ENCODE assay signal across 8 cellular contexts in the genomic region with DNA sequence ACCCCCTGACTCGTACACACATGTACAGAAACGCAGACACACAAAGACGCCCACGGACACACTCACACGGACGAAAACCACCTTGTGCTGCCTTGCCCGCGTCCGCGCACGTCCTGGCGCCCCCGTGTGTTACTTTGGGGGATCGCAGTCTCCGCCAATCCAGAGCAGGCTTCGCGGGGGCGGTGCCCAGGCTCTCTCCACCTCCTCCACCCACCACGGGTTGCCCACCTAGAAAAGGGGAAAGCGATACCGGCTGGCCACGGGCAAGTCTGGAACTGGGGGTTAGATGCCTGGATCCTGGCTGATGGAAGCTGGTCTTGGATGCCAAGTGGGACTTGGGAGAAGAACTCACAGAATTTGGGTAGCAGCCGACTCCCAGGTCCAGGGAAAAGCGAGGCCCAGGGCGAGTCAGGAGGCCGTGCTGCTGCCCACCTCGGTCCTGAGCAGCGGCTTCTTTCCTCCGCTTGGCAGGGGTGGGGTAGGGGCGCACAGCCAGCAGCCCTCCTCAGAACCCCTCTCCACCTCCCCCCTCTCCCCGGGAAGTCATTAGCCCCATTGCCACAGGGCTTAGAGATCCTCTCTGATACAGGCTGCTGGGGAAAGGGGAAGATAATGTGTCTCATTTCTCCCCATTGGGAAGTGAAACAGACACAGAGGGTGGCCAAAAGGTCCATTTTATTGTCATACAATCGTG. TPM values are rescaled to one million over a fixed set of nuclear protein-coding genes. Genes with fewer than 3 reads are reported as not detected.
DNase-seq lines count a peak whose midpoint lies in the region; ATAC-seq, FAIRE-seq and TF ChIP-seq lines count a peak whose summit lies in the region.

No MANE protein-coding gene starts in this region.

- WGBS in lower leg skin, 2 donors: 0% methylated on average over 30 to 32 of the region's 32 CpGs

- H3K4me3 ChIP-seq in ACC112 (ENCODE audit: low read depth, low read length) (peak overlapping the region; percentile 60), lower leg skin (ENCODE audit: low read depth, poor library complexity, severe bottlenecking) (no peak overlapping the region)

- H2AFZ ChIP-seq in ACC112 (ENCODE audit: low read length, unreplicated experiment): peak overlapping the region; percentile 17

- H3K79me2 ChIP-seq in ACC112 (ENCODE audit: control insufficient read depth, insufficient read depth, low read length, unreplicated experiment): no peaks in the 10 kb centered on the region

- no peak overlapping the region for H3K27ac ChIP-seq in ACC112 (ENCODE audit: low read depth, low read length)

- peaks cover 57% of the 10 kb centered on the region for H3K4me1 ChIP-seq in ACC112 (ENCODE audit: control insufficient read depth, insufficient read depth, low read length, unreplicated experiment)

- intact Hi-C loops in lower leg skin (cut with DNase I; ENCODE audit: low total_unique reads): no loop called here

- FAIRE-seq in GM19239 (lab: Jason Lieb, UNC): peak; percentile 88

- no peak for ATAC-seq in GM18858 (IDR thresholded peaks at IDR 0.05; ENCODE audit: unreplicated experiment)

- H3K36me3 ChIP-seq in ACC112 (ENCODE audit: insufficient read depth, low read length): no peaks in the 10 kb centered on the region

- H3K27me3 ChIP-seq in ACC112 (ENCODE audit: insufficient read depth, low read length): peaks cover 71% of the 10 kb centered on the region

- TF ChIP-seq CTCF in lower leg skin (IDR thresholded peaks at IDR 0.05): peak in 1 of 3 donors; percentile 62

- DNase-seq in GM19239 (ENCODE audit: insufficient read length, low spot score) (peak; percentile 77), NCI-H345 treated with DMSO at 0.1 percent for 48 hours (lab: John Stamatoyannopoulos, UW; ENCODE audit: unreplicated experiment) (peak; percentile 18), dedifferentiated amniotic fluid mesenchymal stem cell (ENCODE audit: extremely low spot score) (peak; percentile 47), lower leg skin (ENCODE audit: low spot score in 2 of 2) (peak; percentile 46 to 95)
- peak; percentile 61 to 67 for DNase-seq in activated CD4-positive, alpha-beta T cell treated with anti-CD3 and anti-CD28 coated beads, Interleukin-2, amount 50 U/mL, for 24 hours (ENCODE audit: low read depth in 1 of 2, low spot score in 1 of 2)
- peak; percentile 70 for DNase-seq in stimulated activated CD8-positive, alpha-beta memory T cell treated with anti-CD3 and anti-CD28 coated beads, Interleukin-15, amount 100 ng/mL, for 1 hour (ENCODE audit: low read depth)

- TF ChIP-seq POLR2A in lower leg skin (IDR thresholded peaks at IDR 0.05): no peak

RNA-seq across cellular contexts. Expression of a gene that starts 4.6 kb away (rescaled TPM):
- total RNA-seq in lower leg skin: 1 to 10 TPM in 2 of 4 donors, under 1 TPM in 1, not detected in 1; 0.91 to 6.3 (median 2.5) TPM

RNA-seq across cellular contexts. Expression of a gene that starts 10.1 kb away (rescaled TPM):
- total RNA-seq in lower leg skin: not detected

RNA-seq across cellular contexts. Expression of a gene that starts 15.7 kb away (rescaled TPM):
- 10 to 100 TPM; 52.9 to 81.2 (median 61.2) TPM for total RNA-seq in lower leg skin

RNA-seq across cellular contexts. Expression of a gene that starts 30.9 kb away (rescaled TPM):
- total RNA-seq in lower leg skin: not detected

RNA-seq across cellular contexts. Expression of a gene that starts 43.1 kb away (rescaled TPM):
- total RNA-seq in lower leg skin: 1 to 10 TPM; 4.8 to 9.4 (median 8.9) TPM

Comparison
In these comparisons a context has a peak if more than half of its experiments do, and no peak if none do; other contexts are left out.
1. DNase-seq: peak in every context shown above with its lines; median percentile 77 in GM19239; 70 in lower leg skin; 70 in stimulated activated CD8-positive, alpha-beta memory T cell treated with anti-CD3 and anti-CD28 coated beads, Interleukin-15, amount 100 ng/mL, for 1 hour; 64 in activated CD4-positive, alpha-beta T cell treated with anti-CD3 and anti-CD28 coated beads, Interleukin-2, amount 50 U/mL, for 24 hours; 47 in dedifferentiated amniotic fluid mesenchymal stem cell; 18 in NCI-H345 treated with DMSO at 0.1 percent for 48 hours.